9 cellular contexts compared by ENCODE assay signal in the genomic region with DNA sequence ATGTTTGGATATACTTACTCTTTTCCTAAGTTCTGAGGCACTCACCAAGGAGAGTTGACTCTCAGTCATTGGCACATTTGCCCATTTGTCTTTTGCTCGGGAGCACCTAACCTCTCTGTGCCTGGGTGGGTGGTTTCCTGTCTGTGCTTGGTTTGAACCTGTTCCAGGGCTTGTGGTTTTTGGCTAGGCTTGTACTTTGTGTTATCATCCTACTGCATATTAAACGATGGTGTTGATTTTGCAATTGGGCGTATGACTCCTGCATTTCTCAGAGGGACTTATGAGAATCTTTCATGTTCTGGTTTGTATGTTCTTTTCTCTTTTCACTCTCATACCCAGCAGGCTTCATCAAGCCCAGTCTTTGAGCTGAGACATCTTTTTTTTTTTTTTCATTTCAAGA.
DNase-seq lines count a peak whose midpoint lies in the region; ATAC-seq and TF ChIP-seq lines count a peak whose summit lies in the region.
"Had no signal": no experiment of that assay in that cellular context is flagged by ENCODE, and none has a peak within 500 bp of the region (broad histone marks: within the 10 kb centered on the region; RNA-seq: fewer than 3 reads in every experiment).

No MANE protein-coding gene starts in this region.

- intact Hi-C loops in natural killer cell (cut with micrococcal nuclease): no loop called here

- H3K4me1 Mint-ChIP-seq in natural killer cell: peaks cover 5 to 12% of the 10 kb centered on the region in 2 donors
- peaks cover 3 to 11% of the 10 kb centered on the region in 2 donors for H3K4me1 Mint-ChIP-seq in natural killer cell treated with Interleukin-12 subunit alpha and Interleukin-12 subunit beta and Interleukin-15 and Interleukin-18, amount 100 ng/mL, for 72 hours (ENCODE audit: low read depth in 2 of 2)

- H3K36me3 Mint-ChIP-seq in natural killer cell: no peaks in the 10 kb centered on the region
- no peaks in the 10 kb centered on the region for H3K36me3 Mint-ChIP-seq in natural killer cell treated with Interleukin-12 subunit alpha and Interleukin-12 subunit beta and Interleukin-15 and Interleukin-18, amount 100 ng/mL, for 72 hours

- DNase-seq in natural killer cell (no peak), kidney tubule cell (ENCODE audit: low spot score) (peak; percentile 94), NCI-H187 (lab: John Stamatoyannopoulos, UW) (no peak), hepatic stellate cell (ENCODE audit: low spot score) (no peak), NCI-H2107 treated with DMSO at 0.1 percent for 48 hours (lab: John Stamatoyannopoulos, UW; ENCODE audit: unreplicated experiment) (no peak), Ammon's horn (ENCODE audit: low spot score) (no peak)
- no peak for DNase-seq in natural killer cell treated with Interleukin-12 subunit alpha and Interleukin-12 subunit beta and Interleukin-15 and Interleukin-18, amount 100 ng/mL, for 72 hours (ENCODE audit: low spot score)
- peak; percentile 1 to 6 for DNase-seq in activated CD4-positive, alpha-beta T cell treated with anti-CD3 and anti-CD28 coated beads, Interleukin-2, amount 50 U/mL, for 4 hours
- DNase-seq: NCI-H1417 treated with DMSO at 0.1 percent for 48 hours had no signal

- no peak overlapping the region for H3K4me3 Mint-ChIP-seq in natural killer cell
- no peak overlapping the region for H3K4me3 Mint-ChIP-seq in natural killer cell treated with Interleukin-12 subunit alpha and Interleukin-12 subunit beta and Interleukin-15 and Interleukin-18, amount 100 ng/mL, for 72 hours

- no peak for TF ChIP-seq CTCF in natural killer cell (IDR thresholded peaks at IDR 0.05)

- H3K27ac Mint-ChIP-seq in natural killer cell: no peak overlapping the region
- H3K27ac Mint-ChIP-seq in natural killer cell treated with Interleukin-12 subunit alpha and Interleukin-12 subunit beta and Interleukin-15 and Interleukin-18, amount 100 ng/mL, for 72 hours: no peak overlapping the region

- H3K27me3 Mint-ChIP-seq in natural killer cell (ENCODE audit: low read depth in 2 of 2): peaks cover 2 to 9% of the 10 kb centered on the region in 2 donors
- peaks cover 5 to 7% of the 10 kb centered on the region in 2 donors for H3K27me3 Mint-ChIP-seq in natural killer cell treated with Interleukin-12 subunit alpha and Interleukin-12 subunit beta and Interleukin-15 and Interleukin-18, amount 100 ng/mL, for 72 hours

- peak in 2 of 3 donors; percentile 32 to 43 for ATAC-seq in natural killer cell
- no peak for ATAC-seq in natural killer cell treated with Interleukin-12 subunit alpha and Interleukin-12 subunit beta and Interleukin-15 and Interleukin-18, amount 100 ng/mL, for 72 hours

- H3K9me3 Mint-ChIP-seq in natural killer cell: no peaks in the 10 kb centered on the region
- no peaks in the 10 kb centered on the region for H3K9me3 Mint-ChIP-seq in natural killer cell treated with Interleukin-12 subunit alpha and Interleukin-12 subunit beta and Interleukin-15 and Interleukin-18, amount 100 ng/mL, for 72 hours

Comparison
In these comparisons a context has a peak if more than half of its experiments do, and no peak if none do; other contexts are left out.
1. ATAC-seq: peak in natural killer cell (2 of 3); none in natural killer cell treated with Interleukin-12 subunit alpha and Interleukin-12 subunit beta and Interleukin-15 and Interleukin-18, amount 100 ng/mL, for 72 hours (0 of 2).
2. DNase-seq: peak in activated CD4-positive, alpha-beta T cell treated with anti-CD3 and anti-CD28 coated beads, Interleukin-2, amount 50 U/mL, for 4 hours (2 of 2) and kidney tubule cell (single experiment); none in natural killer cell (single experiment), natural killer cell treated with Interleukin-12 subunit alpha and Interleukin-12 subunit beta and Interleukin-15 and Interleukin-18, amount 100 ng/mL, for 72 hours (single experiment), NCI-H187 (0 of 2), hepatic stellate cell (single experiment), NCI-H2107 treated with DMSO at 0.1 percent for 48 hours (single experiment) and Ammon's horn (single experiment).